ENCODE assay signal across 8 cellular contexts in genomic region chr17:75238684-75239191, GRCh38. TPM values are rescaled to one million over a fixed set of nuclear protein-coding genes. Genes with fewer than 3 reads are reported as not detected.
DNase-seq lines count a peak whose midpoint lies in the region; ATAC-seq and TF ChIP-seq lines count a peak whose summit lies in the region.

No MANE protein-coding gene starts in this region.

- DNase-seq in AG04450 (ENCODE audit: low read depth, low spot score) (peak; percentile 43), NCI-H2227 treated with DMSO at 0.1 percent for 48 hours (lab: John Stamatoyannopoulos, UW) (peak; percentile 23), activated B cell treated with CpG ODN at 0.5 μM for 24 hours (peak; percentile 53), left kidney (ENCODE audit: low read depth, low spot score) (peak; percentile 79)
- DNase-seq in central memory CD4-positive, alpha-beta T cell, result peak; percentile 63
- DNase-seq in stimulated activated CD4-positive, alpha-beta T cell treated with anti-CD3 and anti-CD28 coated beads, TNF-alpha, amount 100 ng/mL, for 4 hours (ENCODE audit: low read depth in 3 of 3), result peak in 2 of 3 experiments; percentile 27 to 51

- peak overlapping the region; percentile 57 for H3K4me3 Mint-ChIP-seq in activated B cell treated with CpG ODN at 0.5 μM for 24 hours

- no peaks in the 10 kb centered on the region for H3K27me3 Mint-ChIP-seq in activated B cell treated with CpG ODN at 0.5 μM for 24 hours

- TF ChIP-seq CTCF in AG04450 (IDR thresholded peaks at IDR 0.05; ENCODE audit: low read depth, low read length) (peak; percentile 92), activated B cell treated with CpG ODN at 0.5 μM for 24 hours (IDR thresholded peaks at IDR 0.05) (no peak)

- CTCF ChIA-PET in AG04450 (lab: Charles Lee), result interaction anchor here (0.9 to 2.2 kb wide), 7 partner anchors 9 to 277 kb away, joined by 3 to 16 read pairs (median 6); no protein-coding TSS in a partner anchor
- CTCF ChIA-PET in activated B cell treated with CpG ODN at 0.5 μM for 24 hours (lab: Charles Lee), result interaction anchor here (0.5 to 5.0 kb wide), 6 partner anchors 21 to 277 kb away, joined by 3 to 24 read pairs (median 10); partner anchors contain the start of gene MIF4GD

- H3K9me3 ChIP-seq in AG04450 (ENCODE audit: control insufficient read depth, insufficient read depth, low read length), result no peaks in the 10 kb centered on the region

- ATAC-seq in GM19043 (IDR thresholded peaks at IDR 0.05; ENCODE audit: low read depth, unreplicated experiment) (peak; percentile 63), activated B cell treated with CpG ODN at 0.5 μM for 24 hours (ENCODE audit: low read depth) (peak; percentile 72), GM18873 (IDR thresholded peaks at IDR 0.05; ENCODE audit: low FRiP score, unreplicated experiment) (no peak)

- peak overlapping the region; percentile 83 for H3K27ac Mint-ChIP-seq in activated B cell treated with CpG ODN at 0.5 μM for 24 hours

- peaks cover 92% of the 10 kb centered on the region for H3K36me3 Mint-ChIP-seq in activated B cell treated with CpG ODN at 0.5 μM for 24 hours (ENCODE audit: low read depth)

- H3K4me3 ChIP-seq in AG04450 (ENCODE audit: low read depth, low read length), result no peak overlapping the region

- no peaks in the 10 kb centered on the region for H3K27me3 ChIP-seq in AG04450 (ENCODE audit: control insufficient read depth, insufficient read depth, low read length)

- H3K4me1 Mint-ChIP-seq in activated B cell treated with CpG ODN at 0.5 μM for 24 hours, result peaks cover 35% of the 10 kb centered on the region

- intact Hi-C loops in activated B cell treated with CpG ODN at 0.5 μM for 24 hours (cut with micrococcal nuclease), result loop anchor here (1.0 to 5.0 kb wide), 3 partner anchors 34 to 174 kb away; partner anchors contain the start of gene MIF4GD

- POLR2A ChIA-PET in AG04450 (lab: Yijun Ruan, JAX) (interaction anchor here (0.6 to 1.2 kb wide), 2 partner anchors 10 to 23 kb away, joined by 3 to 5 read pairs; partner anchors contain the start of genes GGA3 and MRPS7), activated B cell treated with CpG ODN at 0.5 μM for 24 hours (lab: Charles Lee) (interaction anchor here (2.8 to 2.9 kb wide), 2 partner anchors 11 to 23 kb away, joined by 7 to 17 read pairs; partner anchors contain the start of genes GGA3 and MRPS7)

- H3K27ac ChIP-seq in AG04450 (ENCODE audit: low read depth, low read length), result no peak overlapping the region

- H3K9me3 Mint-ChIP-seq in activated B cell treated with CpG ODN at 0.5 μM for 24 hours, result no peaks in the 10 kb centered on the region

RNA-seq across cellular contexts. Expression of gene GGA3, which starts 22.7 kb away (rescaled TPM):
- 25.0 and 25.8 TPM in 2 replicates for polyA plus RNA-seq in AG04450 (2011; rRNA removed)
- polyA minus RNA-seq in AG04450 (2011; rRNA and poly(A)+ RNA removed), result 39.5 and 50.0 TPM in 2 replicates
- 116 and 119 TPM in 2 replicates for total RNA-seq in activated B cell treated with CpG ODN at 0.5 μM for 24 hours

RNA-seq across cellular contexts. Expression of gene MRPS7, which starts 22.9 kb away (rescaled TPM):
- polyA plus RNA-seq in AG04450 (2011; rRNA removed), result 53.8 and 62.6 TPM in 2 replicates
- 28.8 and 29.8 TPM in 2 replicates for polyA minus RNA-seq in AG04450 (2011; rRNA and poly(A)+ RNA removed)
- 67.6 and 71.3 TPM in 2 replicates for total RNA-seq in activated B cell treated with CpG ODN at 0.5 μM for 24 hours

RNA-seq across cellular contexts. Expression of gene MIF4GD, which starts 32.3 kb away (rescaled TPM):
- 6.0 and 6.9 TPM in 2 replicates for polyA plus RNA-seq in AG04450 (2011; rRNA removed)
- 4.3 and 4.7 TPM in 2 replicates for polyA minus RNA-seq in AG04450 (2011; rRNA and poly(A)+ RNA removed)
- total RNA-seq in activated B cell treated with CpG ODN at 0.5 μM for 24 hours, result 50.8 and 55.2 TPM in 2 replicates

RNA-seq across cellular contexts. Expression of gene NUP85, which starts 33.3 kb away (rescaled TPM):
- 31.5 and 33.3 TPM in 2 replicates for polyA plus RNA-seq in AG04450 (2011; rRNA removed)
- 37.1 and 37.8 TPM in 2 replicates for polyA minus RNA-seq in AG04450 (2011; rRNA and poly(A)+ RNA removed)
- 103 and 107 TPM in 2 replicates for total RNA-seq in activated B cell treated with CpG ODN at 0.5 μM for 24 hours

RNA-seq across cellular contexts. Expression of gene SLC25A19, which starts 50.5 kb away (rescaled TPM):
- polyA plus RNA-seq in AG04450 (2011; rRNA removed), result 3.5 and 4.4 TPM in 2 replicates
- 3.6 and 4.7 TPM in 2 replicates for polyA minus RNA-seq in AG04450 (2011; rRNA and poly(A)+ RNA removed)
- total RNA-seq in activated B cell treated with CpG ODN at 0.5 μM for 24 hours, result 87.6 and 96.7 TPM in 2 replicates

Comparison
In these comparisons a context has a peak if more than half of its experiments do, and no peak if none do; other contexts are left out.
1. DNase-seq: peak in every context shown above with its lines; median percentile 79 in left kidney; 63 in central memory CD4-positive, alpha-beta T cell; 53 in activated B cell treated with CpG ODN at 0.5 μM for 24 hours; 43 in AG04450; 39 in stimulated activated CD4-positive, alpha-beta T cell treated with anti-CD3 and anti-CD28 coated beads, TNF-alpha, amount 100 ng/mL, for 4 hours; 23 in NCI-H2227 treated with DMSO at 0.1 percent for 48 hours.